Comparison of ENCODE assay signal across 1 cellular context in the genomic region with DNA sequence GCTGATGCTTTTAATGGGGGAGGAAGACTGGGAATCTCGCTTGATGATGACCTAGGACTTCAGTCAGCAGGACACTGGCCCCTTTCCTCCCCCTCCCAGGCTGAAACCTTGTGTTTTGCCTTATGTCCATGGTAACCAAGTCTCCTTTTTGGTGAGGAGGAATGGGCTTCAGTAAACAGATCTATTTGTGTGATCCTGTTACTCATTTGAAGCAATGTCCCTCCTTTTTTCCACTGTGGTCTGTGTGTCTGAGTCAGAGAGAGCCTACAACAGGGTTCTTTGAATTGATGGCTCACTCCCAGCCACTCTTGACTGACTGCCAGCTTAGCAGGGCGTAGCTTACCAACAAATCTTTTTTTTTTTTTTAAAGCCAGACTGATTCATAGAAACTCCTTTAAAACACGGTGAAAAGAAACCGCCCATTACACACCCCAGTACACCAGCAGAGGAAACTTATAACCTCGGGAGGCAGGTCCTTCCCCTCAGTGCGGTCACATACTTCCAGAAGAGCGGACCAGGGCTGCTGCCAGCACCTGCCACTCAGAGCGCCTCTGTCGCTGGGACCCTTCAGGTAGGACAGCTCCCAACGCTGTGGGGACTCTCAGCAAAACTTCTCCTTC.
TF ChIP-seq lines count a peak whose summit lies in the region.

A gene with protein sequence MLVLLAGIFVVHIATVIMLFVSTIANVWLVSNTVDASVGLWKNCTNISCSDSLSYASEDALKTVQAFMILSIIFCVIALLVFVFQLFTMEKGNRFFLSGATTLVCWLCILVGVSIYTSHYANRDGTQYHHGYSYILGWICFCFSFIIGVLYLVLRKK (plus strand): TSS at position 425 of the 620 bp plus-strand sequence. CDS start 14,785 bp downstream, outside the sequence.

TF ChIP-seq in HepG2, 621 proteins besides CTCF, POLR2A, EP300 and RAD21 (continued from another document):
- TF ChIP-seq, protein P1, sequence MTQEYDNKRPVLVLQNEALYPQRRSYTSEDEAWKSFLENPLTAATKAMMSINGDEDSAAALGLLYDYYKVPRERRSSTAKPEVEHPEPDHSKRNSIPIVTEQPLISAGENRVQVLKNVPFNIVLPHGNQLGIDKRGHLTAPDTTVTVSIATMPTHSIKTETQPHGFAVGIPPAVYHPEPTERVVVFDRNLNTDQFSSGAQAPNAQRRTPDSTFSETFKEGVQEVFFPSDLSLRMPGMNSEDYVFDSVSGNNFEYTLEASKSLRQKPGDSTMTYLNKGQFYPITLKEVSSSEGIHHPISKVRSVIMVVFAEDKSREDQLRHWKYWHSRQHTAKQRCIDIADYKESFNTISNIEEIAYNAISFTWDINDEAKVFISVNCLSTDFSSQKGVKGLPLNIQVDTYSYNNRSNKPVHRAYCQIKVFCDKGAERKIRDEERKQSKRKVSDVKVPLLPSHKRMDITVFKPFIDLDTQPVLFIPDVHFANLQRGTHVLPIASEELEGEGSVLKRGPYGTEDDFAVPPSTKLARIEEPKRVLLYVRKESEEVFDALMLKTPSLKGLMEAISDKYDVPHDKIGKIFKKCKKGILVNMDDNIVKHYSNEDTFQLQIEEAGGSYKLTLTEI (CRISPR knock-in tag; conservative IDR thresholded peaks at IDR 0.05), result no peak
- TF ChIP-seq ATF7 (IDR thresholded peaks at IDR 0.05), result no peak
- no peak for TF ChIP-seq ATF7 (CRISPR knock-in tag; IDR thresholded peaks at IDR 0.05)
- no peak for TF ChIP-seq ZNF577 (CRISPR knock-in tag; IDR thresholded peaks at IDR 0.05; ENCODE audit: borderline replicate concordance, low read depth)
- TF ChIP-seq, protein P2, sequence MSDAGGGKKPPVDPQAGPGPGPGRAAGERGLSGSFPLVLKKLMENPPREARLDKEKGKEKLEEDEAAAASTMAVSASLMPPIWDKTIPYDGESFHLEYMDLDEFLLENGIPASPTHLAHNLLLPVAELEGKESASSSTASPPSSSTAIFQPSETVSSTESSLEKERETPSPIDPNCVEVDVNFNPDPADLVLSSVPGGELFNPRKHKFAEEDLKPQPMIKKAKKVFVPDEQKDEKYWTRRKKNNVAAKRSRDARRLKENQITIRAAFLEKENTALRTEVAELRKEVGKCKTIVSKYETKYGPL (CRISPR knock-in tag; IDR thresholded peaks at IDR 0.05), result no peak
- no peak for TF ChIP-seq GATAD2A (CRISPR knock-in tag; IDR thresholded peaks at IDR 0.05)
- TF ChIP-seq SNAI1 (CRISPR knock-in tag; IDR thresholded peaks at IDR 0.05; ENCODE audit: borderline replicate concordance), result no peak
- TF ChIP-seq CC2D1A (CRISPR knock-in tag; IDR thresholded peaks at IDR 0.05), result no peak
- TF ChIP-seq RNF2 (conservative IDR thresholded peaks at IDR 0.05; ENCODE audit: low read depth), result no peak
